ENCODE assay signal across 8 cellular contexts in the genomic region with DNA sequence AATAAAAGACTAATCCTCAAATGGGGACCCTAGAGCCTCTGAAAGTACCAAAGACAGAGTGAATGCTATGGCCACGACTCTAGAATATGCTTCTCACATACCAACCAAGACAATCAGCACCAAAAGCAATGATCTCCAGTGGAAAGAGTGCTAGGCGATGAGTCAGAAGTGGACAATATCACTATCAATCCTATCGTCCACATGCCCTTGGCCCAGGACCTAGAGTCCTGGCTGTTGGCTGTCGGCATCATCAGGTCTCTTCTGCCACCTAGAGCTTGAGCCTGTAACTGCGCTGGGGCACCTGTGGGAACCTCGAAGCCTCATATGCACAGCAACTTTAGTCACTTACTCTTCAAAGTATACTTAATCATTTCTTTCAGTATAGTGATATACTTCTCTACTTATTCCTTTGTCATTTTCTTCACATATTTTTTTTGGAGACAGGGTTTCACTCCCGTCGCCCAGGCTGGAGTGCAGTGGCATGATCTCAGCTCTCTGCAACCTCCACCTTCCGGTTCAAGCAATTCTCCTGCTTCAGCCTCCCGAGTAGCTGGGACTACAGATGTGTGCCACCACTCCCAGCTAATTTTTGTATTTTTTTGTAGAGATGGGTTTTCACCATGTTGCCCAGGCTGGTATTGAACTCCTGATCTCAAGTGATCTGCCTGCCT. TPM values are rescaled to one million over a fixed set of nuclear protein-coding genes. Genes with fewer than 3 reads are reported as not detected.
DNase-seq lines count a peak whose midpoint lies in the region; ATAC-seq, FAIRE-seq and TF ChIP-seq lines count a peak whose summit lies in the region.

No MANE protein-coding gene starts in this region.

- POLR2A ChIA-PET in A549 (lab: Yijun Ruan, JAX) = interaction anchor here (1.3 kb wide), 1 partner anchor 212 kb away, joined by 5 read pairs; a partner anchor contains a TSS

- TF ChIP-seq EP300 in A549 (IDR thresholded peaks at IDR 0.05) = no peak

- H3K4me3 ChIP-seq in A549 (no peak overlapping the region), OCI-LY3 (ENCODE audit: low read length) (no peak overlapping the region)

- H3K9me3 ChIP-seq in A549 = no peaks in the 10 kb centered on the region
- H3K9me3 ChIP-seq in OCI-LY3 (ENCODE audit: insufficient read depth, low read length) = no peaks in the 10 kb centered on the region

- H3K4me3 Mint-ChIP-seq in activated naive CD4-positive, alpha-beta T cell treated with anti-CD3 and anti-CD28 coated beads, Interleukin-2, amount 10 ng/mL, durations not matched to agents 7 days and 5 days = no peak overlapping the region

- intact Hi-C loops in head of caudate nucleus (cut with DNase I) = no loop called here

- CTCF ChIA-PET in A549 (lab: Yijun Ruan, JAX) = interaction anchor here (0.6 to 2.7 kb wide), 24 partner anchors 8 to 733 kb away, joined by 3 to 13 read pairs (median 3); a partner anchor contains a TSS
- CTCF ChIA-PET in activated naive CD4-positive, alpha-beta T cell treated with anti-CD3 and anti-CD28 coated beads, Interleukin-2, amount 10 ng/mL, durations not matched to agents 7 days and 5 days (lab: Charles Lee) = interaction anchor here (0.7 to 2.1 kb wide), 12 partner anchors 15 to 588 kb away, joined by 3 to 16 read pairs (median 4); a partner anchor contains a TSS

- H3K4me2 ChIP-seq in A549 (no peak overlapping the region), OCI-LY3 (ENCODE audit: low read length) (no peak overlapping the region)

- no peaks in the 10 kb centered on the region for H3K79me2 ChIP-seq in OCI-LY3 (ENCODE audit: low read length)

- no peak for TF ChIP-seq POLR2A in A549 (IDR thresholded peaks at IDR 0.05; ENCODE audit: low read length)

- no peaks in the 10 kb centered on the region for H4K20me1 ChIP-seq in OCI-LY3 (ENCODE audit: insufficient read depth, low read length)

- ATAC-seq in A549 (peak; percentile 92 to 95), GM19328 (IDR thresholded peaks at IDR 0.05; ENCODE audit: unreplicated experiment) (no peak), GM21786 (IDR thresholded peaks at IDR 0.05; ENCODE audit: unreplicated experiment) (no peak)

- H3K9me3 Mint-ChIP-seq in activated naive CD4-positive, alpha-beta T cell treated with anti-CD3 and anti-CD28 coated beads, Interleukin-2, amount 10 ng/mL, durations not matched to agents 7 days and 5 days = no peaks in the 10 kb centered on the region

- no peak overlapping the region for H3K9ac ChIP-seq in OCI-LY3 (ENCODE audit: low read length)

- no peaks in the 10 kb centered on the region for H3K27me3 Mint-ChIP-seq in activated naive CD4-positive, alpha-beta T cell treated with anti-CD3 and anti-CD28 coated beads, Interleukin-2, amount 10 ng/mL, durations not matched to agents 7 days and 5 days

- DNase-seq in A549 (ENCODE audit: low read depth in 1 of 2, low spot score in 1 of 2) (peak; percentile 65 to 69), head of caudate nucleus (peak in 39 of 42 donors; percentile 7 to 78 (median 43)), renal cortical epithelial cell (ENCODE audit: low read depth) (peak; percentile 78)
- DNase-seq in activated naive CD4-positive, alpha-beta T cell treated with anti-CD3 and anti-CD28 coated beads, Interleukin-2, amount 10 ng/mL, durations not matched to agents 7 days and 5 days = peak; percentile 63

- WGBS in A549 (ENCODE audit: missing lambda C conversion rate) = 74% methylated on average over 10 of the region's 10 CpGs

- H3K27me3 ChIP-seq in OCI-LY3 (ENCODE audit: low read depth, low read length) = no peaks in the 10 kb centered on the region

- FAIRE-seq in A549 (lab: Jason Lieb, UNC) = no peak

- peak; percentile 81 to 83 for TF ChIP-seq RAD21 in A549 (conservative IDR thresholded peaks at IDR 0.05 in 1 of 2, IDR thresholded peaks at IDR 0.05 in 1 of 2)

- H3K36me3 Mint-ChIP-seq in activated naive CD4-positive, alpha-beta T cell treated with anti-CD3 and anti-CD28 coated beads, Interleukin-2, amount 10 ng/mL, durations not matched to agents 7 days and 5 days = peaks cover 35% of the 10 kb centered on the region

- peaks cover 13% of the 10 kb centered on the region for H3K4me1 Mint-ChIP-seq in activated naive CD4-positive, alpha-beta T cell treated with anti-CD3 and anti-CD28 coated beads, Interleukin-2, amount 10 ng/mL, durations not matched to agents 7 days and 5 days

- TF ChIP-seq CTCF in A549 (IDR thresholded peaks at IDR 0.05) (peak; percentile 72), GM12874 (IDR thresholded peaks at IDR 0.05; ENCODE audit: insufficient read depth, low read depth, low read length) (peak; percentile 63), OCI-LY3 (IDR thresholded peaks at IDR 0.05; ENCODE audit: low read depth, low read length) (peak; percentile 36; the same call in 1 of the 2 replicates)

- H2AFZ ChIP-seq in OCI-LY3 (ENCODE audit: low read depth, low read length) = no peak overlapping the region

- H3K27ac Mint-ChIP-seq in activated naive CD4-positive, alpha-beta T cell treated with anti-CD3 and anti-CD28 coated beads, Interleukin-2, amount 10 ng/mL, durations not matched to agents 7 days and 5 days = no peak overlapping the region

- peaks cover 38% of the 10 kb centered on the region for H3K36me3 ChIP-seq in OCI-LY3 (replicated peaks; ENCODE audit: low read depth, low read length)

- H3K27ac ChIP-seq in A549 = no peak overlapping the region
- no peak overlapping the region for H3K27ac ChIP-seq in OCI-LY3 (ENCODE audit: low read length)

- H3K4me1 ChIP-seq in A549 = no peaks in the 10 kb centered on the region
- no peaks in the 10 kb centered on the region for H3K4me1 ChIP-seq in OCI-LY3 (ENCODE audit: low read length)

TF ChIP-seq in A549, 52 proteins besides CTCF, POLR2A, EP300 and RAD21:
- TF ChIP-seq SMC3 (IDR thresholded peaks at IDR 0.05) = peak; percentile 65; the same call in 2 of the 3 replicates
- no peak for TF ChIP-seq FOSL2 (IDR thresholded peaks at IDR 0.05)
- TF ChIP-seq FOSL2 (CRISPR knock-in tag; IDR thresholded peaks at IDR 0.05) = peak; percentile 39; the same call in 1 of the 2 replicates
- TF ChIP-seq SREBF2 (IDR thresholded peaks at IDR 0.05) = no peak
- peak; percentile 17; the same call in 1 of the 2 replicates for TF ChIP-seq TFCP2L1 (CRISPR knock-in tag; IDR thresholded peaks at IDR 0.05)
- TF ChIP-seq FOXS1 (CRISPR knock-in tag; IDR thresholded peaks at IDR 0.05) = no peak

RNA-seq across cellular contexts. Expression of a gene that starts 29.7 kb away (rescaled TPM):
- polyA plus RNA-seq in A549 (2011; rRNA removed) (54.0 and 64.2 TPM in 2 replicates), A549 (2017; fragmentation: RNase III; extraction: RNeasy Plus Mini Kit Qiagen cat#74134 plus additional on column Dnase treatment) (38.9 to 46.0 TPM (median 39.1 TPM) in 3 replicates)
- polyA plus RNA-seq in A549 (2012; cell fraction: cytosol; rRNA removed) = 13.2 and 14.7 TPM in 2 replicates
- 7.0 and 13.7 TPM in 2 replicates for polyA plus RNA-seq in A549 (2012; cell fraction: nucleus; rRNA removed)
- polyA minus RNA-seq in A549 (2011; rRNA and poly(A)+ RNA removed) = 44.2 and 51.6 TPM in 2 replicates
- 37.9 and 38.3 TPM in 2 replicates for total RNA-seq in renal cortical epithelial cell

Comparison
In these comparisons a context has a peak if more than half of its experiments do, and no peak if none do; other contexts are left out.
1. ATAC-seq: peak in A549 (2 of 2); none in GM19328 (single experiment) and GM21786 (single experiment).
2. Peak in every context shown above with its lines, with median percentiles within 50 percentile points of each other: DNase-seq and CTCF ChIP-seq.